In genomic region chrX:16191605-16192004, GRCh38 we compare ENCODE assay signal across 31 cellular contexts. TPM values are rescaled to one million over a fixed set of nuclear protein-coding genes. Genes with fewer than 3 reads are reported as not detected.
"Had no signal": no experiment of that assay in that cellular context is flagged by ENCODE, and none has a peak within 500 bp of the region (broad histone marks: within the 10 kb centered on the region; RNA-seq: fewer than 3 reads in every experiment).

No MANE protein-coding gene starts in this region.

- H3K9me3 ChIP-seq: heart left ventricle, sigmoid colon, vagina had no signal

- H3K27ac Mint-ChIP-seq: activated CD8-positive, alpha-beta T cell treated with anti-CD3 and anti-CD28 coated beads, Interleukin-2, amount 10 ng/mL, durations not matched to agents 7 days and 5 days; activated naive CD4-positive, alpha-beta T cell treated with anti-CD3 and anti-CD28 coated beads, Interleukin-2, amount 50 U/mL, for 24 hours; brain; memory B cell; naive B cell; progenitor cell of endocrine pancreas; stimulated activated naive B cell treated with anti-CD40 and anti-IgM and Interleukin-4, amounts not matched to agents 10 μg/mL and 1 μg/mL and 100 μg/mL, for 72 hours had no signal

- H3K27me3 Mint-ChIP-seq: activated naive CD4-positive, alpha-beta T cell treated with anti-CD3 and anti-CD28 coated beads, Interleukin-2, amount 50 U/mL, for 24 hours; brain; memory B cell; progenitor cell of endocrine pancreas had no signal

- H3K4me3 Mint-ChIP-seq: activated CD8-positive, alpha-beta T cell treated with anti-CD3 and anti-CD28 coated beads, Interleukin-2, amount 10 ng/mL, durations not matched to agents 7 days and 5 days; activated naive CD4-positive, alpha-beta T cell treated with anti-CD3 and anti-CD28 coated beads, Interleukin-2, amount 50 U/mL, for 24 hours; brain; memory B cell; naive B cell; stimulated activated naive B cell treated with anti-CD40 and anti-IgM and Interleukin-4, amounts not matched to agents 10 μg/mL and 1 μg/mL and 100 μg/mL, for 72 hours had no signal

- H3K27me3 ChIP-seq: sigmoid colon, vagina had no signal

- H3K36me3 Mint-ChIP-seq: activated naive CD4-positive, alpha-beta T cell treated with anti-CD3 and anti-CD28 coated beads, Interleukin-2, amount 50 U/mL, for 24 hours; brain; memory B cell; naive B cell; stimulated activated naive B cell treated with anti-CD40 and anti-IgM and Interleukin-4, amounts not matched to agents 10 μg/mL and 1 μg/mL and 100 μg/mL, for 72 hours had no signal

- H3K27ac ChIP-seq: heart left ventricle, sigmoid colon, vagina, WERI-Rb-1 had no signal

- H3K4me3 ChIP-seq: heart left ventricle, sigmoid colon, vagina had no signal

- H3K36me3 ChIP-seq: heart left ventricle, sigmoid colon, vagina, WERI-Rb-1 had no signal

- ATAC-seq: activated CD8-positive, alpha-beta T cell treated with anti-CD3 and anti-CD28 coated beads, Interleukin-2, amount 10 ng/mL, durations not matched to agents 7 days and 5 days; esophagus mucosa; heart left ventricle; left cardiac atrium; stimulated activated naive B cell treated with anti-CD40 and anti-IgM and Interleukin-4, amounts not matched to agents 10 μg/mL and 1 μg/mL and 100 μg/mL, for 72 hours had no signal

- H3K4me1 Mint-ChIP-seq: activated naive CD4-positive, alpha-beta T cell treated with anti-CD3 and anti-CD28 coated beads, Interleukin-2, amount 50 U/mL, for 24 hours; memory B cell; naive B cell had no signal

- H3K4me1 ChIP-seq: heart left ventricle, sigmoid colon, vagina had no signal

- H3K9me3 Mint-ChIP-seq: activated naive CD4-positive, alpha-beta T cell treated with anti-CD3 and anti-CD28 coated beads, Interleukin-2, amount 50 U/mL, for 24 hours; memory B cell; naive B cell; stimulated activated naive B cell treated with anti-CD40 and anti-IgM and Interleukin-4, amounts not matched to agents 10 μg/mL and 1 μg/mL and 100 μg/mL, for 72 hours had no signal

- DNase-seq: activated CD4-positive, alpha-beta T cell treated with anti-CD3 and anti-CD28 coated beads, Interleukin-2, amount 50 U/mL, for 1 hour; activated CD4-positive, CD25-positive, alpha-beta regulatory T cell treated with anti-CD3 and anti-CD28 coated beads, Interleukin-2, amount 50 U/mL, for 72 hours; activated CD8-positive, alpha-beta T cell treated with anti-CD3 and anti-CD28 coated beads, Interleukin-2, amount 10 ng/mL, durations not matched to agents 7 days and 5 days; activated gamma-delta T cell treated with Interleukin-2 at 50 U/mL for 16 hours; activated T-cell treated with anti-CD3 and anti-CD28 coated beads, Interleukin-2, amount 50 U/mL, for 1 hour; aorta; caudate nucleus; dermis blood vessel endothelial cell; effector memory CD4-positive, alpha-beta T cell; heart left ventricle; islet precursor cell; left cardiac atrium; naive B cell; retina; sigmoid colon; stimulated activated CD4-positive, alpha-beta T cell treated with anti-CD3 and anti-CD28 coated beads, Interleukin-2, amount 100 ng/mL, for 48 hours; stimulated activated CD8-positive, alpha-beta memory T cell treated with anti-CD3 and anti-CD28 coated beads, Interleukin-4, amount 100 ng/mL, for 48 hours; stimulated activated naive B cell treated with anti-CD40 and anti-IgM and Interleukin-4, amounts not matched to agents 10 μg/mL and 1 μg/mL and 100 μg/mL, for 72 hours; trophoblast cell; WERI-Rb-1 had no signal

RNA-seq across cellular contexts. Expression of gene MAGEB17, which starts 24.3 kb away (rescaled TPM):
- total RNA-seq: activated CD8-positive, alpha-beta T cell treated with anti-CD3 and anti-CD28 coated beads, Interleukin-2, amount 10 ng/mL, durations not matched to agents 7 days and 5 days; aorta; dermis blood vessel endothelial cell; endothelial cell of umbilical vein; esophagus mucosa; lower leg skin; mononuclear cell; osteoblast; T-helper 2 cell treated with Interferon-gamma antibody and Interleukin-4, amounts not matched to agents 100 ng/mL and 5 ng/mL, for 36 hours; vagina had no signal
